22 cellular contexts compared by ENCODE assay signal in the genomic region with DNA sequence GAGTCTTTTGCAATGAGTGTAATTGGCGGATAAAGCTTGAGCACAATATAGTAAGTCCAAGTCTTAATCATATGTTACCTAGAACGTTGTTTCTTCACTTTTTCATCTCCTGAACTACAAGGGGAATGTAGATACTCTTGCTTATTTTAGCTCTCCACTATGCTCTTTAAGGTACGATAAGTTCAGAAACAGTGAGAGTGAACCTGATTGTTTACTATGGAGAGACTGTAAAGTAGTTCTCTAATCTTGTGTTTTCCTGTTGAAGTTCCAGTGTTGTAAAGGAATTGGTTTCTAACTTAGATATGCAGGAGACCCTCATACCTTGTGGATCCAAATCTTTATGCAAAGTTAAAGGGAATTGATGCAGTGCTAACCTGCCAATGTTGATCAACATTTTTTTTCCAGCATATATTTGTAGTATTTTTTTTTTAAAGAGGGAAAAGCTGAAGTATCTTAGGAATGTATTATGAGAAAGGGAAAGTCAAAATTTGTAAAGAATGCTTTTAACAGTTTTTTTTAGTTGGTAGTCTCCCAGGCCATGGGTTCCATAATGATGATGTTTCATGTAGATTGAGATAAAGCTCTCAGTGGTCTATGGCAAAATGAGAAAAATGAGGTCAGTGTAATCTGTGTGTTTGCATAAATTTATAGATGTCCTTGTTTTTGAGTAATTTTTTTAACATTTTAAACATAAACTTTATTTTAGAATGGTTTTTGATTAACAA.
"Had no signal": no experiment of that assay in that cellular context is flagged by ENCODE, and none has a peak within 500 bp of the region (broad histone marks: within the 10 kb centered on the region; RNA-seq: fewer than 3 reads in every experiment).

No MANE protein-coding gene starts in this region.

- DNase-seq: activated CD4-positive, CD25-positive, alpha-beta regulatory T cell treated with anti-CD3 and anti-CD28 coated beads, Interleukin-2, amount 50 U/mL, for 72 hours; activated naive CD4-positive, alpha-beta T cell treated with anti-CD3 and anti-CD28 coated beads, Interleukin-2, amount 50 U/mL, for 16 hours; activated T-cell treated with anti-CD3 and anti-CD28 coated beads for 4 hours; foreskin fibroblast; glutamatergic neuron; hypothalamus; kidney; left ventricle myocardium inferior; nephron progenitor cell; right cardiac atrium; small intestine; stimulated activated CD4-positive, alpha-beta T cell treated with anti-CD3 and anti-CD28 coated beads, Interleukin-4, amount 100 ng/mL, for 4 hours; stimulated activated CD8-positive, alpha-beta memory T cell treated with anti-CD3 and anti-CD28 coated beads, Interleukin-4, amount 100 ng/mL, for 48 hours; T-helper 1 cell; T1000 had no signal

- H3K4me1 Mint-ChIP-seq: nephron progenitor cell had no signal

- H3K27ac ChIP-seq: esophagus muscularis mucosa, left ventricle myocardium inferior, prostate gland, suprapubic skin had no signal

- H3K4me3 Mint-ChIP-seq: activated T-helper 17 cell treated with anti-CD3 and anti-CD28 coated beads, Interleukin-2, amount 50 U/mL, for 72 hours; memory B cell; nephron progenitor cell; stimulated activated naive CD8-positive, alpha-beta T cell treated with anti-CD3 and anti-CD28 coated beads, Interleukin-15, Interleukin-2, amounts not matched to agents 100 ng/mL and 50 ng/mL, for 24 hours; type B pancreatic cell had no signal

- ATAC-seq: activated T-helper 17 cell treated with anti-CD3 and anti-CD28 coated beads, Interleukin-2, amount 50 U/mL, for 72 hours; right cardiac atrium had no signal

- H3K27me3 Mint-ChIP-seq: activated T-helper 17 cell treated with anti-CD3 and anti-CD28 coated beads, Interleukin-2, amount 50 U/mL, for 72 hours; memory B cell; stimulated activated naive CD8-positive, alpha-beta T cell treated with anti-CD3 and anti-CD28 coated beads, Interleukin-15, Interleukin-2, amounts not matched to agents 100 ng/mL and 50 ng/mL, for 24 hours; type B pancreatic cell had no signal

- H3K27me3 ChIP-seq: esophagus muscularis mucosa, suprapubic skin had no signal

- H3K4me3 ChIP-seq: esophagus muscularis mucosa, left ventricle myocardium inferior, prostate gland, suprapubic skin had no signal

- H3K4me1 ChIP-seq: prostate gland had no signal

- H3K27ac Mint-ChIP-seq: activated T-helper 17 cell treated with anti-CD3 and anti-CD28 coated beads, Interleukin-2, amount 50 U/mL, for 72 hours; memory B cell; nephron progenitor cell; stimulated activated naive CD8-positive, alpha-beta T cell treated with anti-CD3 and anti-CD28 coated beads, Interleukin-15, Interleukin-2, amounts not matched to agents 100 ng/mL and 50 ng/mL, for 24 hours; type B pancreatic cell had no signal

- H3K36me3 ChIP-seq: esophagus muscularis mucosa, left ventricle myocardium inferior, prostate gland, suprapubic skin had no signal

- H3K9me3 Mint-ChIP-seq: activated T-helper 17 cell treated with anti-CD3 and anti-CD28 coated beads, Interleukin-2, amount 50 U/mL, for 72 hours; memory B cell; nephron progenitor cell; stimulated activated naive CD8-positive, alpha-beta T cell treated with anti-CD3 and anti-CD28 coated beads, Interleukin-15, Interleukin-2, amounts not matched to agents 100 ng/mL and 50 ng/mL, for 24 hours; type B pancreatic cell had no signal
